26 cellular contexts compared by ENCODE assay signal in the genomic region with DNA sequence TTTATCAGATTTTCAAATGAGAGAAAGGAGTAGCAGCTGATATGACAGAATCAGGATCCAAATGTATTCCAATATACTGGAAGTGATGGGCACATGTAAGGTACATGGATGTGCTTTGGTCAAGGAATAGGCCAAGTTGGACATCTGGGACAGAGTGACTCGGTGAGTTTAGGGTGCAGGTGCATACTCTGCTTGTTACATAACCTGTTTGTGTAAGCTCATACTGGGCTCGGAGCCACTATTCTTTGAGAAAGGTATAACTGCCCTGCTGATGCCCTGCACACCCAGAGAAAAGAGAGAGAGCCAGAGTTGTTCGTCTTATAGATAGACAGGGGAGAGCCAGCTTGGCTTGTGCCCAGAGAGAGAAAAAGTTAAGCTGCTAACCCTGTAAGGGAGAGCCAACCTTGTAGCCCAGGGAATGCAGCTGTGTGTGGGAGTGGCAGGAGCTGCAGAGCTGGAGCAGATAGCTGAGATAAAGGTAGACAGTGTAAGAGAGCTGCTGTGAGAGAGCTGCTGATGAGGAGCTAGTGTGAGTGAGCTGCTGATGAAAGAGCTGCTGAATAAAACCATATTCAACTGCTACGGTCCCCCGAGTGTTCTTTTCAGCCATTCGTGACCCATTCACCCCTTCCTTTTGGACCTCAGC. TPM values are rescaled to one million over a fixed set of nuclear protein-coding genes. Genes with fewer than 3 reads are reported as not detected.
DNase-seq lines count a peak whose midpoint lies in the region; ATAC-seq and TF ChIP-seq lines count a peak whose summit lies in the region.
"Had no signal": no experiment of that assay in that cellular context is flagged by ENCODE, and none has a peak within 500 bp of the region (broad histone marks: within the 10 kb centered on the region; RNA-seq: fewer than 3 reads in every experiment).

No MANE protein-coding gene starts in this region.

- peak; percentile 15 for ATAC-seq in stimulated activated naive CD8-positive, alpha-beta T cell treated with anti-CD3 and anti-CD28 coated beads, Interleukin-15, amount 100 ng/mL, for 72 hours
- no peak for ATAC-seq in stimulated activated naive CD8-positive, alpha-beta T cell treated with anti-CD3 and anti-CD28 coated beads, Interleukin-15, Interleukin-2, amounts not matched to agents 100 U/mL and 50 U/mL, for 24 hours
- ATAC-seq in T-helper 17 cell, result no peak
- ATAC-seq in GM19351 (IDR thresholded peaks at IDR 0.05; ENCODE audit: unreplicated experiment), result no peak
- ATAC-seq: gastroesophageal sphincter; naive thymus-derived CD4-positive, alpha-beta T cell had no signal

- no peaks in the 10 kb centered on the region for H3K9me3 ChIP-seq in T-helper 17 cell (ENCODE audit: control insufficient read depth, low read length, poor library complexity, severe bottlenecking)
- H3K9me3 ChIP-seq: esophagus squamous epithelium, gastroesophageal sphincter, SJSA1, stomach, tibial artery had no signal

- peak overlapping the region in 1 of 2 donors; percentile 47 for H3K27ac Mint-ChIP-seq in stimulated activated naive CD8-positive, alpha-beta T cell treated with anti-CD3 and anti-CD28 coated beads, Interleukin-15, amount 100 ng/mL, for 72 hours
- H3K27ac Mint-ChIP-seq in T-helper 17 cell, result peak overlapping the region; percentile 47
- H3K27ac Mint-ChIP-seq: activated CD4-positive, alpha-beta memory T cell treated with anti-CD3 and anti-CD28 coated beads, Interleukin-2, amount 10 ng/mL, durations not matched to agents 7 days and 5 days; endodermal cell had no signal

- H3K4me1 Mint-ChIP-seq in stimulated activated naive CD8-positive, alpha-beta T cell treated with anti-CD3 and anti-CD28 coated beads, Interleukin-15, amount 100 ng/mL, for 72 hours, result peaks cover 10% of the 10 kb centered on the region
- peaks cover 7% of the 10 kb centered on the region for H3K4me1 Mint-ChIP-seq in T-helper 17 cell
- H3K4me1 Mint-ChIP-seq: activated naive CD4-positive, alpha-beta T cell treated with anti-CD3 and anti-CD28 coated beads, Interleukin-2, amount 50 U/mL, for 24 hours had no signal

- TF ChIP-seq CTCF in GM13977 (IDR thresholded peaks at IDR 0.05; ENCODE audit: extremely low read depth, insufficient read depth, missing control alignments), result no peak

- in situ Hi-C loops in GM13977 (cut with MboI; ENCODE audit: low pct_unique_long_range_greater_than_20kb, low sequenced_read_pairs, unreplicated experiment), result no loop called here

- DNase-seq in stimulated activated naive CD8-positive, alpha-beta T cell treated with anti-CD3 and anti-CD28 coated beads, Interleukin-15, amount 100 ng/mL, for 72 hours, result no peak
- no peak for DNase-seq in stimulated activated naive CD8-positive, alpha-beta T cell treated with anti-CD3 and anti-CD28 coated beads, Interleukin-15, Interleukin-2, amounts not matched to agents 100 U/mL and 50 U/mL, for 24 hours
- no peak for DNase-seq in T-helper 17 cell
- peak; percentile 6 for DNase-seq in kidney glomerular epithelial cell (lab: John Stamatoyannopoulos, UW)
- DNase-seq in cerebellum (ENCODE audit: low spot score), result no peak
- no peak for DNase-seq in NCI-H524 (lab: John Stamatoyannopoulos, UW)
- no peak for DNase-seq in GM13977 (ENCODE audit: low spot score)
- DNase-seq: activated CD4-positive, alpha-beta memory T cell treated with anti-CD3 and anti-CD28 coated beads, Interleukin-2, amount 10 ng/mL, durations not matched to agents 7 days and 5 days; activated CD4-positive, CD25-positive, alpha-beta regulatory T cell treated with anti-CD3 and anti-CD28 coated beads, Interleukin-2, amount 50 U/mL, for 72 hours; activated CD8-positive, alpha-beta memory T cell treated with anti-CD3 and anti-CD28 coated beads, Interleukin-2, amount 50 U/mL, for 48 hours; cortex of kidney; DMS79; endodermal cell; esophagus squamous epithelium; midbrain; naive thymus-derived CD4-positive, alpha-beta T cell; NCI-H1105 treated with DMSO at 0.1 percent for 48 hours; NCI-H2029; NCI-H2227 treated with DMSO at 0.1 percent for 48 hours; occipital lobe; stomach; tibial artery had no signal

- H3K36me3 Mint-ChIP-seq in T-helper 17 cell (ENCODE audit: low read depth), result peaks cover 5% of the 10 kb centered on the region

- H3K4me3 Mint-ChIP-seq in stimulated activated naive CD8-positive, alpha-beta T cell treated with anti-CD3 and anti-CD28 coated beads, Interleukin-15, amount 100 ng/mL, for 72 hours, result no peak overlapping the region
- H3K4me3 Mint-ChIP-seq in T-helper 17 cell, result no peak overlapping the region
- H3K4me3 Mint-ChIP-seq: activated CD4-positive, alpha-beta memory T cell treated with anti-CD3 and anti-CD28 coated beads, Interleukin-2, amount 10 ng/mL, durations not matched to agents 7 days and 5 days; activated naive CD4-positive, alpha-beta T cell treated with anti-CD3 and anti-CD28 coated beads, Interleukin-2, amount 50 U/mL, for 24 hours; endodermal cell; naive thymus-derived CD4-positive, alpha-beta T cell had no signal

- H3K9me3 Mint-ChIP-seq in stimulated activated naive CD8-positive, alpha-beta T cell treated with anti-CD3 and anti-CD28 coated beads, Interleukin-15, amount 100 ng/mL, for 72 hours, result no peaks in the 10 kb centered on the region
- H3K9me3 Mint-ChIP-seq: activated naive CD4-positive, alpha-beta T cell treated with anti-CD3 and anti-CD28 coated beads, Interleukin-2, amount 50 U/mL, for 24 hours; endodermal cell had no signal

- H3K27me3 Mint-ChIP-seq in stimulated activated naive CD8-positive, alpha-beta T cell treated with anti-CD3 and anti-CD28 coated beads, Interleukin-15, amount 100 ng/mL, for 72 hours, result no peaks in the 10 kb centered on the region
- H3K27me3 Mint-ChIP-seq in T-helper 17 cell, result no peaks in the 10 kb centered on the region
- H3K27me3 Mint-ChIP-seq: activated CD4-positive, alpha-beta memory T cell treated with anti-CD3 and anti-CD28 coated beads, Interleukin-2, amount 10 ng/mL, durations not matched to agents 7 days and 5 days; activated naive CD4-positive, alpha-beta T cell treated with anti-CD3 and anti-CD28 coated beads, Interleukin-2, amount 50 U/mL, for 24 hours; naive thymus-derived CD4-positive, alpha-beta T cell had no signal

RNA-seq across cellular contexts. Expression of gene N4BP2L1, which starts 40.7 kb away (rescaled TPM):
- total RNA-seq in T-helper 17 cell (10 to 100 TPM; 37.8 to 45.9 TPM), cerebellum (13.6 TPM)
